Comparison of ENCODE assay signal across 1 cellular context in the genomic region with DNA sequence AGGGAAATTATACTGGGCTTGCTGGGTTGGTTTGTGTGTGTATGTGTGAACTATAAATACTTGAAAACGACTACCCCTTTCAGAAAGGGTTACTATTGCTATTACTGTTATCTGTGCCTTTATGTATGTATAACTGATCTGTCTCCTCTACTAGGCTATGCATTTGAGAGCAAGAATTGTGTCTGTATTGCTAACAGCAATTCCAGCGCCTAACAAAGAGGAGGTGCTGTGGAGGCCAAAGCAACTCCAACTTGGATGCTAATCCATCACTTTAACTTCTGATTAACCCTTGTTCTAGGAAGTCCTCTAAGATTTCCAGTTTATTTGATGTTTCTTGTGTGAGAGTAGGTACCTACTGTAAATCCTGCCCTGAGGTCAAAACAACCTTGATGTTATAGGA.
TF ChIP-seq lines count a peak whose summit lies in the region.

No MANE protein-coding gene starts in this region.

TF ChIP-seq in H1, 55 proteins besides CTCF, POLR2A, EP300 and RAD21:
- TF ChIP-seq TEAD4 (IDR thresholded peaks at IDR 0.05; ENCODE audit: low read depth, low read length) (no peak), RBBP5 (IDR thresholded peaks at IDR 0.05; ENCODE audit: borderline replicate concordance, low read depth, low read length) (no peak), RNF2 (IDR thresholded peaks at IDR 0.05; ENCODE audit: borderline replicate concordance, low read depth, low read length, missing control alignments, poor library complexity, severe bottlenecking) (no peak), GABPA (IDR thresholded peaks at IDR 0.05; ENCODE audit: borderline replicate concordance, insufficient read depth, low read length) (no peak), HDAC6 (IDR thresholded peaks at IDR 0.05; ENCODE audit: low read depth, low read length) (no peak), CHD2 (IDR thresholded peaks at IDR 0.05; ENCODE audit: low read length) (no peak), CHD1 (IDR thresholded peaks at IDR 0.05; ENCODE audit: low read depth, low read length) (no peak)
- TF ChIP-seq, protein P1, sequence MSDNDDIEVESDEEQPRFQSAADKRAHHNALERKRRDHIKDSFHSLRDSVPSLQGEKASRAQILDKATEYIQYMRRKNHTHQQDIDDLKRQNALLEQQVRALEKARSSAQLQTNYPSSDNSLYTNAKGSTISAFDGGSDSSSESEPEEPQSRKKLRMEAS (IDR thresholded peaks at IDR 0.05) = no peak
TF ChIP-seq in H1: peak in this region for 0.
